36 cellular contexts compared by ENCODE assay signal in the genomic region with DNA sequence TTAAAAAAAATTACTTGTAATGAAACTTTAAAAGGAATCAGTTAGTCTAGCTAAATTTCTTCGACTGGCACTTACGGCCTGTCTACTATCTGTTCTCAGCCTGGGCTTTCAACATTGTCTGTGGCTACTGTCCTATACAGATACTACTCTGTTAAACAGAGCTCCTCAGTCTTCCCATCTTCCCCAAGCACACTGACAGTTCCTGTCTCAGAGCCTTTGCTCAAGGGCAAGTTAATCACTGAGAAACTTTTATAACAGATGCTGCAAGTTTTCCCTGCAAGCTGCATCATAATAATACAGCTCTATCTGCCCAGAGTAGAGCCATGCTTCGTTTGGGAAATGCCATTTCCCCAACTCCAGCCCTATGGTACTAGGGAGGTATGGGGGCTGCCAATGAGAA.
"Had no signal": no experiment of that assay in that cellular context is flagged by ENCODE, and none has a peak within 500 bp of the region (broad histone marks: within the 10 kb centered on the region; RNA-seq: fewer than 3 reads in every experiment).

No MANE protein-coding gene starts in this region.

- FAIRE-seq: RCC 7860, TTC549 had no signal

- H3K4me2 ChIP-seq: PC-9, SK-N-SH had no signal

- H3K36me3 ChIP-seq: cardiac muscle cell, MG63 had no signal

- H3K36me3 Mint-ChIP-seq: activated CD8-positive, alpha-beta memory T cell treated with anti-CD3 and anti-CD28 coated beads, Interleukin-2, amount 10 ng/mL, durations not matched to agents 7 days and 5 days; activated naive CD8-positive, alpha-beta T cell treated with anti-CD3 and anti-CD28 coated beads for 36 hours; WTC11 had no signal

- H3K27me3 ChIP-seq: cardiac muscle cell, MG63 had no signal

- H3K4me1 Mint-ChIP-seq: central memory CD8-positive, alpha-beta T cell; WTC11 had no signal

- H3K27ac Mint-ChIP-seq: activated CD4-positive, alpha-beta memory T cell treated with anti-CD3 and anti-CD28 coated beads, Interleukin-2, amount 10 ng/mL, durations not matched to agents 7 days and 5 days; activated CD8-positive, alpha-beta memory T cell treated with anti-CD3 and anti-CD28 coated beads, Interleukin-2, amount 10 ng/mL, durations not matched to agents 7 days and 5 days; activated naive CD8-positive, alpha-beta T cell treated with anti-CD3 and anti-CD28 coated beads for 36 hours; activated T-cell treated with anti-CD3 and anti-CD28 coated beads, Interleukin-2, amount 50 U/mL, for 72 hours; activated T-helper 17 cell treated with anti-CD3 and anti-CD28 coated beads, Interleukin-2, amount 50 U/mL, for 72 hours; T-helper 1 cell treated with Interleukin-12 subunit alpha and Interleukin-12 subunit beta and Interleukin-4 antibody, amounts not matched to agents 30 μg/mL and 1 μg/mL, for 36 hours; T-helper 2 cell treated with Interferon-gamma antibody and Interleukin-4, amounts not matched to agents 5 μg/mL and 100 μg/mL, for 36 hours; WTC11 had no signal

- H3K4me3 Mint-ChIP-seq: activated CD4-positive, alpha-beta memory T cell treated with anti-CD3 and anti-CD28 coated beads, Interleukin-2, amount 10 ng/mL, durations not matched to agents 7 days and 5 days; activated CD8-positive, alpha-beta memory T cell treated with anti-CD3 and anti-CD28 coated beads, Interleukin-2, amount 10 ng/mL, durations not matched to agents 7 days and 5 days; activated naive CD8-positive, alpha-beta T cell treated with anti-CD3 and anti-CD28 coated beads for 36 hours; activated T-cell treated with anti-CD3 and anti-CD28 coated beads, Interleukin-2, amount 50 U/mL, for 72 hours; activated T-helper 17 cell treated with anti-CD3 and anti-CD28 coated beads, Interleukin-2, amount 50 U/mL, for 72 hours; central memory CD8-positive, alpha-beta T cell; T-helper 1 cell treated with Interleukin-12 subunit alpha and Interleukin-12 subunit beta and Interleukin-4 antibody, amounts not matched to agents 30 μg/mL and 1 μg/mL, for 36 hours; T-helper 2 cell treated with Interferon-gamma antibody and Interleukin-4, amounts not matched to agents 5 μg/mL and 100 μg/mL, for 36 hours; WTC11 had no signal

- H3K27ac ChIP-seq: cardiac muscle cell, PC-9 had no signal

- ATAC-seq: activated CD4-positive, CD25-positive, alpha-beta regulatory T cell treated with anti-CD3 and anti-CD28 coated beads, Interleukin-2, amount 50 U/mL, for 24 hours; activated CD8-positive, alpha-beta memory T cell treated with anti-CD3 and anti-CD28 coated beads, Interleukin-2, amount 10 ng/mL, durations not matched to agents 7 days and 5 days; activated T-cell treated with anti-CD3 and anti-CD28 coated beads, Interleukin-2, amount 50 U/mL, for 72 hours; activated T-helper 17 cell treated with anti-CD3 and anti-CD28 coated beads, Interleukin-2, amount 50 U/mL, for 72 hours; WTC11 had no signal

- DNase-seq: activated CD4-positive, alpha-beta memory T cell treated with anti-CD3 and anti-CD28 coated beads, Interleukin-2, amount 10 ng/mL, durations not matched to agents 7 days and 5 days; activated CD4-positive, alpha-beta T cell treated with anti-CD3 and anti-CD28 coated beads for 4 hours; activated CD4-positive, alpha-beta T cell treated with anti-CD3 and anti-CD28 coated beads, Interleukin-2, amount 50 U/mL, for 1 hour; activated CD8-positive, alpha-beta memory T cell treated with anti-CD3 and anti-CD28 coated beads for 24 hours; activated CD8-positive, alpha-beta memory T cell treated with anti-CD3 and anti-CD28 coated beads, Interleukin-2, amount 10 ng/mL, durations not matched to agents 7 days and 5 days; activated CD8-positive, alpha-beta memory T cell treated with anti-CD3 and anti-CD28 coated beads, Interleukin-2, amount 50 U/mL, for 48 hours; activated effector memory CD4-positive, alpha-beta T cell treated with anti-CD3 and anti-CD28 coated beads, Interleukin-2, amount 50 U/mL, for 16 hours; activated naive CD4-positive, alpha-beta T cell; activated naive CD4-positive, alpha-beta T cell treated with anti-CD3 and anti-CD28 coated beads, Interleukin-2, amount 50 U/mL, for 16 hours; activated naive CD8-positive, alpha-beta T cell treated with anti-CD3 and anti-CD28 coated beads for 36 hours; activated T-cell treated with anti-CD3 and anti-CD28 coated beads, Interleukin-2, amount 50 U/mL, for 72 hours; amniotic stem cell; aorta; Kasumi-1; KG1; MG63; NCI-H1048; NCI-H1105 treated with DMSO at 0.1 percent for 48 hours; NCI-H1436; NCI-H1694; NCI-H1930; NCI-H2081 treated with DMSO at 0.1 percent for 48 hours; NCI-H345; NCI-H524 treated with DMSO at 0.1 percent for 48 hours; PC-9; Right ventricle myocardium superior; SK-N-SH had no signal

- H3K9me3 Mint-ChIP-seq: activated CD4-positive, alpha-beta memory T cell treated with anti-CD3 and anti-CD28 coated beads, Interleukin-2, amount 10 ng/mL, durations not matched to agents 7 days and 5 days; activated naive CD8-positive, alpha-beta T cell treated with anti-CD3 and anti-CD28 coated beads for 36 hours; activated T-cell treated with anti-CD3 and anti-CD28 coated beads, Interleukin-2, amount 50 U/mL, for 72 hours; activated T-helper 17 cell treated with anti-CD3 and anti-CD28 coated beads, Interleukin-2, amount 50 U/mL, for 72 hours; central memory CD8-positive, alpha-beta T cell; T-helper 1 cell treated with Interleukin-12 subunit alpha and Interleukin-12 subunit beta and Interleukin-4 antibody, amounts not matched to agents 30 μg/mL and 1 μg/mL, for 36 hours; T-helper 2 cell treated with Interferon-gamma antibody and Interleukin-4, amounts not matched to agents 5 μg/mL and 100 μg/mL, for 36 hours; WTC11 had no signal

- H3K27me3 Mint-ChIP-seq: activated naive CD8-positive, alpha-beta T cell treated with anti-CD3 and anti-CD28 coated beads for 36 hours; activated T-helper 17 cell treated with anti-CD3 and anti-CD28 coated beads, Interleukin-2, amount 50 U/mL, for 72 hours had no signal

- H3K9me3 ChIP-seq: MG63, SK-N-SH had no signal

- H3K4me3 ChIP-seq: cardiac muscle cell, MG63, PC-9 had no signal
